In the genomic region with DNA sequence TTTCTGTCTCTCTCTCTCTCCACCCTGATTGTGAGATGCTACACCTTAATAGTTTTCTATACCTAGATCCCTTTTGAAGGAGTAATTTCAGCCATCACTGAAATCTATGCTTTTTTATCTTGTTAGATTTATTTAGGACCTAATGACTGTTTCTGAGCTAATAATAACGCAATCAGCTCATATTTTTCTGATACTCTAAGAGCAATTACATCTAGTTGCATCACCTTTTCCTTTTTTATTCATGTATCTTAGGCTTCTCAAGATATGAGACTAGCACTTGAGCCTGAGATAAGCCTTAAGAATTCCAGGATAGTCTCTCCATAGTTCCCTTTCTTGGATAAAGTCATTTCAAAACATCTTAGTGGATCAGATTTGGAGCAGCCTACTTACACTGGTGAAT, we compare ENCODE assay signal across 32 cellular contexts. TPM values are rescaled to one million over a fixed set of nuclear protein-coding genes. Genes with fewer than 3 reads are reported as not detected.
"Had no signal": no experiment of that assay in that cellular context is flagged by ENCODE, and none has a peak within 500 bp of the region (broad histone marks: within the 10 kb centered on the region; RNA-seq: fewer than 3 reads in every experiment).

No MANE protein-coding gene starts in this region.

- H3K4me1 ChIP-seq: Peyer's patch, SJSA1 had no signal

- H3K27ac Mint-ChIP-seq: activated CD8-positive, alpha-beta T cell treated with anti-CD3 and anti-CD28 coated beads, Interleukin-2, amount 10 ng/mL, durations not matched to agents 7 days and 5 days; activated naive CD4-positive, alpha-beta T cell treated with anti-CD3 and anti-CD28 coated beads for 36 hours; activated naive CD4-positive, alpha-beta T cell treated with anti-CD3 and anti-CD28 coated beads, Interleukin-2, amount 50 U/mL, for 72 hours; activated T-helper 1 cell treated with anti-CD3 and anti-CD28 coated beads, Interleukin-12 subunit alpha, Interleukin-12 subunit beta, Interleukin-2, Interleukin-4 antibody, amounts not matched to agents 30 ng/mL and 10 ng/mL and 1 ng/mL, durations not matched to agents 14 hours and 24 hours and 36 hours had no signal

- DNase-seq: activated CD4-positive, alpha-beta T cell treated with anti-CD3 and anti-CD28 coated beads for 1 hour; activated CD4-positive, alpha-beta T cell treated with anti-CD3 and anti-CD28 coated beads for 48 hours; activated CD4-positive, CD25-positive, alpha-beta regulatory T cell; activated CD8-positive, alpha-beta T cell treated with anti-CD3 and anti-CD28 coated beads, Interleukin-2, amount 10 ng/mL, durations not matched to agents 7 days and 5 days; activated gamma-delta T cell treated with Interleukin-2 at 50 U/mL for 16 hours; activated naive CD4-positive, alpha-beta T cell treated with anti-CD3 and anti-CD28 coated beads for 36 hours; activated T-cell treated with anti-CD3 and anti-CD28 coated beads, Interleukin-2, amount 50 U/mL, for 4 hours; amniotic stem cell; aorta; MM.1S; MV-4-11; NCI-H1092; NCI-H1436 treated with DMSO at 0.1 percent for 48 hours; NCI-H1694 treated with DMSO at 0.1 percent for 48 hours; NCI-H2029; NCI-H345; NCI-H524 treated with DMSO at 0.1 percent for 48 hours; NK-92 treated with Interleukin-12 subunit alpha and Interleukin-12 subunit beta, amount 100 ng/mL, for 24 hours; PC-3; Peyer's patch; RPMI8226; SHP77 treated with DMSO at 0.1 percent for 48 hours; T-helper 1 cell; T-helper 2 cell; T-helper 9 cell had no signal

- H3K4me3 Mint-ChIP-seq: activated CD8-positive, alpha-beta T cell treated with anti-CD3 and anti-CD28 coated beads, Interleukin-2, amount 10 ng/mL, durations not matched to agents 7 days and 5 days; activated naive CD4-positive, alpha-beta T cell treated with anti-CD3 and anti-CD28 coated beads for 36 hours; activated T-cell treated with anti-CD3 and anti-CD28 coated beads, Interleukin-2, amount 50 U/mL, for 4 hours; activated T-helper 1 cell treated with anti-CD3 and anti-CD28 coated beads, Interleukin-12 subunit alpha, Interleukin-12 subunit beta, Interleukin-2, Interleukin-4 antibody, amounts not matched to agents 30 ng/mL and 10 ng/mL and 1 ng/mL, durations not matched to agents 14 hours and 24 hours and 36 hours; central memory CD8-positive, alpha-beta T cell had no signal

- H3K27ac ChIP-seq: cardiac muscle cell, KMS-11, Peyer's patch, SJSA1, VCaP had no signal

- H3K36me3 Mint-ChIP-seq: activated naive CD4-positive, alpha-beta T cell treated with anti-CD3 and anti-CD28 coated beads, Interleukin-2, amount 50 U/mL, for 72 hours had no signal

- H3K4me1 Mint-ChIP-seq: central memory CD8-positive, alpha-beta T cell had no signal

- H3K36me3 ChIP-seq: cardiac muscle cell, Peyer's patch, SJSA1 had no signal

- H3K27me3 ChIP-seq: cardiac muscle cell, Peyer's patch, SJSA1 had no signal

- H3K4me3 ChIP-seq: cardiac muscle cell, Peyer's patch, SJSA1 had no signal

- H3K4me2 ChIP-seq: KMS-11 had no signal

- H3K9me3 Mint-ChIP-seq: activated naive CD4-positive, alpha-beta T cell treated with anti-CD3 and anti-CD28 coated beads for 36 hours; activated naive CD4-positive, alpha-beta T cell treated with anti-CD3 and anti-CD28 coated beads, Interleukin-2, amount 50 U/mL, for 72 hours; activated T-cell treated with anti-CD3 and anti-CD28 coated beads, Interleukin-2, amount 50 U/mL, for 4 hours; activated T-helper 1 cell treated with anti-CD3 and anti-CD28 coated beads, Interleukin-12 subunit alpha, Interleukin-12 subunit beta, Interleukin-2, Interleukin-4 antibody, amounts not matched to agents 30 ng/mL and 10 ng/mL and 1 ng/mL, durations not matched to agents 14 hours and 24 hours and 36 hours; central memory CD8-positive, alpha-beta T cell had no signal

- H3K9me3 ChIP-seq: Peyer's patch, SJSA1 had no signal

- H3K9ac ChIP-seq: KMS-11 had no signal

RNA-seq across cellular contexts. Expression of a gene that starts 25.1 kb away (rescaled TPM):
- total RNA-seq: PC-3 had no signal
